In genomic region chr4:184733654-184734524, GRCh38 we compare ENCODE assay signal across 8 cellular contexts. TPM values are rescaled to one million over a fixed set of nuclear protein-coding genes. Genes with fewer than 3 reads are reported as not detected.
A peak's percentile ranks its signal among the peaks of the same experiment; 100 is the strongest.
DNase-seq lines count a peak whose midpoint lies in the region; ATAC-seq and TF ChIP-seq lines count a peak whose summit lies in the region.

A gene with protein sequence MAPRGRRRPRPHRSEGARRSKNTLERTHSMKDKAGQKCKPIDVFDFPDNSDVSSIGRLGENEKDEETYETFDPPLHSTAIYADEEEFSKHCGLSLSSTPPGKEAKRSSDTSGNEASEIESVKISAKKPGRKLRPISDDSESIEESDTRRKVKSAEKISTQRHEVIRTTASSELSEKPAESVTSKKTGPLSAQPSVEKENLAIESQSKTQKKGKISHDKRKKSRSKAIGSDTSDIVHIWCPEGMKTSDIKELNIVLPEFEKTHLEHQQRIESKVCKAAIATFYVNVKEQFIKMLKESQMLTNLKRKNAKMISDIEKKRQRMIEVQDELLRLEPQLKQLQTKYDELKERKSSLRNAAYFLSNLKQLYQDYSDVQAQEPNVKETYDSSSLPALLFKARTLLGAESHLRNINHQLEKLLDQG (minus strand): TSS chr4:184734096. CDS start chr4:184734062, 34 bp downstream.

- H3K4me3 ChIP-seq in choroid plexus epithelial cell (ENCODE audit: low read depth, low read length) (peak within 1 kb of the TSS; percentile 89), kidney epithelial cell (ENCODE audit: low read depth, low read length) (peak within 1 kb of the TSS; percentile 86)

- ATAC-seq in HG03439 (IDR thresholded peaks at IDR 0.05; ENCODE audit: unreplicated experiment) = peak; percentile 95

- no peaks in the 10 kb centered on the region for H3K36me3 ChIP-seq in kidney epithelial cell (ENCODE audit: control insufficient read depth, insufficient read depth, low read length)

- H3K27me3 ChIP-seq in kidney epithelial cell (ENCODE audit: control insufficient read depth, insufficient read depth, low read length) = no peaks in the 10 kb centered on the region

- DNase-seq in AML-193 (lab: John Stamatoyannopoulos, UW) = peak; percentile 98
- peak; percentile 92 for DNase-seq in NCI-H510A treated with DMSO at 0.1 percent for 48 hours (lab: John Stamatoyannopoulos, UW)
- DNase-seq in activated CD4-positive, alpha-beta T cell treated with anti-CD3 and anti-CD28 coated beads for 24 hours (ENCODE audit: low read depth in 2 of 2) = peak; percentile 90 to 92
- DNase-seq in choroid plexus epithelial cell (ENCODE audit: low read depth) = peak; percentile 99
- peak; percentile 85 for DNase-seq in kidney epithelial cell (ENCODE audit: low read depth)
- peak; percentile 93 to 96 for DNase-seq in stimulated activated CD4-positive, alpha-beta T cell treated with anti-CD3 and anti-CD28 coated beads, Interleukin-15, amount 100 ng/mL, for 48 hours (ENCODE audit: low read depth in 2 of 2)

- TF ChIP-seq CTCF in choroid plexus epithelial cell (conservative IDR thresholded peaks at IDR 0.05; ENCODE audit: low read depth, low read length) (no peak), kidney epithelial cell (IDR thresholded peaks at IDR 0.05; ENCODE audit: insufficient read depth, low read length, poor library complexity, severe bottlenecking) (no peak)

- peak; percentile 83 for TF ChIP-seq POLR2A in GM19193 (IDR thresholded peaks at IDR 0.05; ENCODE audit: extremely low read depth, insufficient read depth, insufficient read length)

RNA-seq across cellular contexts. Expression of the gene that starts here (rescaled TPM):
- total RNA-seq in kidney epithelial cell = 5.9 and 8.7 TPM in 2 replicates

Comparison
In these comparisons a context has a peak if more than half of its experiments do, and no peak if none do; other contexts are left out.
1. Peak in every context shown above with its lines: DNase-seq, ATAC-seq and H3K4me3 ChIP-seq.